ENCODE assay signal across 17 cellular contexts in the genomic region with DNA sequence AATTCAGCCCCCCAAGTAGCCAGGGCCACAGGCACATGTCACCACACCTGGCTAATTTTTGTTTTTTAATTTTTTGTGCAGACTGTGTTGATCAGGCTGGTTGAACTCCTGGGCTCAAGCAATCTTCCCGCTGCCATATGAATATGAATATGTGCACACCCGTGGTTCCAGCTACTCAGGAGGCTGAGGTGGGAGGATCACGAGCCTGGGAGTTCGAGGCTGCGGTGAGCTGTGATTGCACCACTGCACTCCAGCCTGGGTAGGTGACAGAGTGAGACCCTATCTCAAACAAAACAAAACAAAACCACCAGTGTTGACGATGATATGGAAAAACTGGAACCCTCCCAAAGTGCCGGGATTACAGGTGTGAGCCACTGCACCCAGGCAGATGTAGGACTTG. TPM values are rescaled to one million over a fixed set of nuclear protein-coding genes. Genes with fewer than 3 reads are reported as not detected.
DNase-seq lines count a peak whose midpoint lies in the region; ATAC-seq and TF ChIP-seq lines count a peak whose summit lies in the region.
"Had no signal": no experiment of that assay in that cellular context is flagged by ENCODE, and none has a peak within 500 bp of the region (broad histone marks: within the 10 kb centered on the region; RNA-seq: fewer than 3 reads in every experiment).

No MANE protein-coding gene starts in this region.

- peaks cover 36% of the 10 kb centered on the region for H3K4me1 Mint-ChIP-seq in activated CD4-positive, alpha-beta memory T cell treated with anti-CD3 and anti-CD28 coated beads, Interleukin-2, amount 10 ng/mL, durations not matched to agents 7 days and 5 days
- H3K4me1 Mint-ChIP-seq in activated CD4-positive, alpha-beta memory T cell treated with anti-CD3 and anti-CD28 coated beads for 36 hours (ENCODE audit: low read depth) = peaks cover 30% of the 10 kb centered on the region
- peaks cover 27% of the 10 kb centered on the region for H3K4me1 Mint-ChIP-seq in T-helper 17 cell
- peaks cover 47 to 51% of the 10 kb centered on the region in 2 donors for H3K4me1 Mint-ChIP-seq in natural killer cell

- H3K27me3 Mint-ChIP-seq in activated CD4-positive, alpha-beta memory T cell treated with anti-CD3 and anti-CD28 coated beads, Interleukin-2, amount 10 ng/mL, durations not matched to agents 7 days and 5 days = no peaks in the 10 kb centered on the region
- no peaks in the 10 kb centered on the region for H3K27me3 Mint-ChIP-seq in activated CD4-positive, alpha-beta memory T cell treated with anti-CD3 and anti-CD28 coated beads for 36 hours
- no peaks in the 10 kb centered on the region for H3K27me3 Mint-ChIP-seq in T-helper 17 cell
- no peaks in the 10 kb centered on the region for H3K27me3 Mint-ChIP-seq in natural killer cell (ENCODE audit: low read depth in 2 of 2)

- no peak for ATAC-seq in T-helper 17 cell
- no peak for ATAC-seq in natural killer cell
- ATAC-seq in upper lobe of right lung = no peak
- no peak for ATAC-seq in omental fat pad (ENCODE audit: low FRiP score)

- intact Hi-C loops in activated CD4-positive, alpha-beta memory T cell treated with anti-CD3 and anti-CD28 coated beads for 36 hours (cut with micrococcal nuclease) = no loop called here
- intact Hi-C loops in natural killer cell (cut with micrococcal nuclease) = no loop called here
- intact Hi-C loops in upper lobe of right lung (cut with DNase I) = no loop called here

- peaks cover 45% of the 10 kb centered on the region for H3K36me3 Mint-ChIP-seq in activated CD4-positive, alpha-beta memory T cell treated with anti-CD3 and anti-CD28 coated beads, Interleukin-2, amount 10 ng/mL, durations not matched to agents 7 days and 5 days (ENCODE audit: low read depth)
- peaks cover 21% of the 10 kb centered on the region for H3K36me3 Mint-ChIP-seq in activated CD4-positive, alpha-beta memory T cell treated with anti-CD3 and anti-CD28 coated beads for 36 hours
- H3K36me3 Mint-ChIP-seq in T-helper 17 cell (ENCODE audit: low read depth) = peaks cover 5% of the 10 kb centered on the region
- H3K36me3 Mint-ChIP-seq in natural killer cell = no peaks in the 10 kb centered on the region

- no peaks in the 10 kb centered on the region for H3K9me3 Mint-ChIP-seq in activated CD4-positive, alpha-beta memory T cell treated with anti-CD3 and anti-CD28 coated beads, Interleukin-2, amount 10 ng/mL, durations not matched to agents 7 days and 5 days
- no peaks in the 10 kb centered on the region for H3K9me3 Mint-ChIP-seq in activated CD4-positive, alpha-beta memory T cell treated with anti-CD3 and anti-CD28 coated beads for 36 hours
- no peaks in the 10 kb centered on the region for H3K9me3 Mint-ChIP-seq in natural killer cell

- no peaks in the 10 kb centered on the region for H3K4me1 ChIP-seq in upper lobe of right lung
- H3K4me1 ChIP-seq: Peyer's patch had no signal

- TF ChIP-seq CTCF in natural killer cell (IDR thresholded peaks at IDR 0.05) = no peak
- no peak for TF ChIP-seq CTCF in upper lobe of right lung (IDR thresholded peaks at IDR 0.05)
- no peak for TF ChIP-seq CTCF in omental fat pad (IDR thresholded peaks at IDR 0.05)

- no peak overlapping the region for H3K27ac ChIP-seq in upper lobe of right lung
- H3K27ac ChIP-seq: 22Rv1, KMS-11, Peyer's patch had no signal

- H3K27ac Mint-ChIP-seq in activated CD4-positive, alpha-beta memory T cell treated with anti-CD3 and anti-CD28 coated beads, Interleukin-2, amount 10 ng/mL, durations not matched to agents 7 days and 5 days = peak overlapping the region; percentile 31
- no peak overlapping the region for H3K27ac Mint-ChIP-seq in activated CD4-positive, alpha-beta memory T cell treated with anti-CD3 and anti-CD28 coated beads for 36 hours
- H3K27ac Mint-ChIP-seq in T-helper 17 cell (peak overlapping the region; percentile 8), natural killer cell (peak overlapping the region; percentile 85 to 91)

- no peak overlapping the region for H3K4me3 ChIP-seq in upper lobe of right lung
- H3K4me3 ChIP-seq: Peyer's patch had no signal

- CTCF ChIA-PET in activated CD4-positive, alpha-beta memory T cell treated with anti-CD3 and anti-CD28 coated beads, Interleukin-2, amount 10 ng/mL, durations not matched to agents 7 days and 5 days (lab: Charles Lee) = no interaction called here
- CTCF ChIA-PET in activated CD4-positive, alpha-beta memory T cell treated with anti-CD3 and anti-CD28 coated beads for 36 hours (lab: Charles Lee) = no interaction called here

- H3K27me3 ChIP-seq in upper lobe of right lung = no peaks in the 10 kb centered on the region
- H3K27me3 ChIP-seq: Peyer's patch had no signal

- POLR2A ChIA-PET in activated CD4-positive, alpha-beta memory T cell treated with anti-CD3 and anti-CD28 coated beads, Interleukin-2, amount 10 ng/mL, durations not matched to agents 7 days and 5 days (lab: Charles Lee) = no interaction called here
- POLR2A ChIA-PET in activated CD4-positive, alpha-beta memory T cell treated with anti-CD3 and anti-CD28 coated beads for 36 hours (lab: Charles Lee) = no interaction called here

- H3K4me3 Mint-ChIP-seq in activated CD4-positive, alpha-beta memory T cell treated with anti-CD3 and anti-CD28 coated beads, Interleukin-2, amount 10 ng/mL, durations not matched to agents 7 days and 5 days = no peak overlapping the region
- no peak overlapping the region for H3K4me3 Mint-ChIP-seq in activated CD4-positive, alpha-beta memory T cell treated with anti-CD3 and anti-CD28 coated beads for 36 hours
- no peak overlapping the region for H3K4me3 Mint-ChIP-seq in T-helper 17 cell
- no peak overlapping the region for H3K4me3 Mint-ChIP-seq in natural killer cell

- DNase-seq in activated CD4-positive, alpha-beta memory T cell treated with anti-CD3 and anti-CD28 coated beads, Interleukin-2, amount 10 ng/mL, durations not matched to agents 7 days and 5 days = no peak
- no peak for DNase-seq in activated CD4-positive, alpha-beta memory T cell treated with anti-CD3 and anti-CD28 coated beads for 36 hours
- DNase-seq in T-helper 17 cell (no peak), natural killer cell (no peak), upper lobe of right lung (peak; percentile 20), KBM-7 (no peak), omental fat pad (ENCODE audit: low spot score) (no peak), hypothalamus (lab: John Stamatoyannopoulos, UW) (no peak)
- DNase-seq: DMS79 treated with DMSO at 0.1 percent for 48 hours, GOT3, NCI-H1092 treated with DMSO at 0.1 percent for 48 hours, NCI-H2227 treated with DMSO at 0.1 percent for 48 hours, NCI-H524, Peyer's patch, Right ventricle myocardium superior had no signal

- H3K36me3 ChIP-seq in upper lobe of right lung = peaks cover 22% of the 10 kb centered on the region

- H3K9me3 ChIP-seq in T-helper 17 cell (ENCODE audit: control insufficient read depth, low read length, poor library complexity, severe bottlenecking) = no peaks in the 10 kb centered on the region
- H3K9me3 ChIP-seq in upper lobe of right lung = no peaks in the 10 kb centered on the region
- H3K9me3 ChIP-seq: Peyer's patch had no signal

- in situ Hi-C loops in KBM-7 (cut with MboI; ENCODE audit: low pct_unique_long_range_greater_than_20kb, low sequenced_read_pairs) = no loop called here

RNA-seq across cellular contexts. Expression of a gene that starts 32.0 kb away (rescaled TPM):
- 10 to 100 TPM; 87.1 to 91.4 TPM for total RNA-seq in activated CD4-positive, alpha-beta memory T cell treated with anti-CD3 and anti-CD28 coated beads, Interleukin-2, amount 10 ng/mL, durations not matched to agents 7 days and 5 days
- total RNA-seq in activated CD4-positive, alpha-beta memory T cell treated with anti-CD3 and anti-CD28 coated beads for 36 hours = 10 to 100 TPM; 66.0 to 70.8 TPM
- 100 to 1,000 TPM; 106 to 108 TPM for total RNA-seq in T-helper 17 cell
- 100 to 1,000 TPM; 173 to 200 (median 176) TPM for total RNA-seq in natural killer cell
- 82.7 TPM for total RNA-seq in upper lobe of right lung
- total RNA-seq in omental fat pad = 100 to 1,000 TPM in 1 of 4 donors, 10 to 100 TPM in 3; 57.6 to 103 (median 76.8) TPM

RNA-seq across cellular contexts. Expression of a gene that starts 45.3 kb away (rescaled TPM):
- 10 to 100 TPM; 49.8 to 55.9 TPM for total RNA-seq in activated CD4-positive, alpha-beta memory T cell treated with anti-CD3 and anti-CD28 coated beads, Interleukin-2, amount 10 ng/mL, durations not matched to agents 7 days and 5 days
- total RNA-seq in activated CD4-positive, alpha-beta memory T cell treated with anti-CD3 and anti-CD28 coated beads for 36 hours = 10 to 100 TPM; 38.2 to 40.5 TPM
- total RNA-seq in T-helper 17 cell (10 to 100 TPM; 54.8 to 83.8 TPM), natural killer cell (100 to 1,000 TPM in 1 of 3 donors, 10 to 100 TPM in 2; 80.7 to 105 (median 92.9) TPM), upper lobe of right lung (69.1 TPM), omental fat pad (10 to 100 TPM; 23.4 to 39.2 (median 33.3) TPM)
